In genomic region chr12:70365648-70366518, GRCh38 we compare ENCODE assay signal across 8 cellular contexts. TPM values are rescaled to one million over a fixed set of nuclear protein-coding genes. Genes with fewer than 3 reads are reported as not detected.
DNase-seq lines count a peak whose midpoint lies in the region; ATAC-seq and TF ChIP-seq lines count a peak whose summit lies in the region.

A gene with protein sequence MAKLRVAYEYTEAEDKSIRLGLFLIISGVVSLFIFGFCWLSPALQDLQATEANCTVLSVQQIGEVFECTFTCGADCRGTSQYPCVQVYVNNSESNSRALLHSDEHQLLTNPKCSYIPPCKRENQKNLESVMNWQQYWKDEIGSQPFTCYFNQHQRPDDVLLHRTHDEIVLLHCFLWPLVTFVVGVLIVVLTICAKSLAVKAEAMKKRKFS (plus strand): TSS chr12:70366290. CDS start chr12:70366735, 445 bp downstream.

- peak within 1 kb of the TSS; percentile 60 for H3K4me3 ChIP-seq in BJ (ENCODE audit: low read depth, low read length)
- H3K4me3 ChIP-seq in muscle layer of duodenum (ENCODE audit: low read depth in 1 of 2, low read length in 2 of 2): peak within 1 kb of the TSS; percentile 78 to 86

- POLR2A ChIA-PET in BJ (lab: Charles Lee): no interaction called here

- peak within 1 kb of the TSS; percentile 56 for H3K27ac Mint-ChIP-seq in stimulated activated effector memory CD8-positive, alpha-beta T cell treated with anti-CD3 and anti-CD28 coated beads, Interleukin-12 subunit alpha, Interleukin-12 subunit beta, amount 100 ng/mL, for 72 hours

- CTCF ChIA-PET in BJ (lab: Yijun Ruan, JAX): interaction anchor here (0.7 to 0.9 kb wide), 2 partner anchors 211 to 486 kb away, joined by 3 read pairs; no protein-coding TSS in a partner anchor

- peak within 1 kb of the TSS; percentile 95 for H3K4me3 Mint-ChIP-seq in stimulated activated effector memory CD8-positive, alpha-beta T cell treated with anti-CD3 and anti-CD28 coated beads, Interleukin-12 subunit alpha, Interleukin-12 subunit beta, amount 100 ng/mL, for 72 hours

- H3K36me3 ChIP-seq in BJ (ENCODE audit: control insufficient read depth, insufficient read depth, low read length): no peaks in the 10 kb centered on the region
- no peaks in the 10 kb centered on the region for H3K36me3 ChIP-seq in muscle layer of duodenum (ENCODE audit: control insufficient read depth in 1 of 2, insufficient read depth in 2 of 2, low read length in 2 of 2)

- ATAC-seq in GM19372 (IDR thresholded peaks at IDR 0.05; ENCODE audit: low read depth, unreplicated experiment) (peak; percentile 74), HG03457 (IDR thresholded peaks at IDR 0.05; ENCODE audit: unreplicated experiment) (peak; percentile 76)
- ATAC-seq in stimulated activated effector memory CD8-positive, alpha-beta T cell treated with anti-CD3 and anti-CD28 coated beads, Interleukin-12 subunit alpha, Interleukin-12 subunit beta, amount 100 ng/mL, for 72 hours: peak; percentile 91

- H3K9me3 Mint-ChIP-seq in stimulated activated effector memory CD8-positive, alpha-beta T cell treated with anti-CD3 and anti-CD28 coated beads, Interleukin-12 subunit alpha, Interleukin-12 subunit beta, amount 100 ng/mL, for 72 hours: no peaks in the 10 kb centered on the region

- peaks cover 0 to 15% of the 10 kb centered on the region in 2 donors for H3K4me1 ChIP-seq in muscle layer of duodenum (ENCODE audit: control insufficient read depth in 1 of 2, insufficient read depth in 2 of 2, low read length in 2 of 2)

- no peaks in the 10 kb centered on the region for H3K36me3 Mint-ChIP-seq in stimulated activated effector memory CD8-positive, alpha-beta T cell treated with anti-CD3 and anti-CD28 coated beads, Interleukin-12 subunit alpha, Interleukin-12 subunit beta, amount 100 ng/mL, for 72 hours

- H3K27ac ChIP-seq in muscle layer of duodenum (ENCODE audit: low read length): no peak within 1 kb of the TSS

- H3K4me1 Mint-ChIP-seq in stimulated activated effector memory CD8-positive, alpha-beta T cell treated with anti-CD3 and anti-CD28 coated beads, Interleukin-12 subunit alpha, Interleukin-12 subunit beta, amount 100 ng/mL, for 72 hours: peaks cover 19% of the 10 kb centered on the region

- DNase-seq in BJ (ENCODE audit: low read depth) (no peak), NCI-H82 (lab: John Stamatoyannopoulos, UW) (peak; percentile 80), epidermal melanocyte (ENCODE audit: insufficient read length, low spot score) (peak; percentile 30)
- peak; percentile 77 for DNase-seq in activated CD8-positive, alpha-beta memory T cell treated with anti-CD3 and anti-CD28 coated beads, Interleukin-2, amount 50 U/mL, for 4 hours
- DNase-seq in stimulated activated effector memory CD8-positive, alpha-beta T cell treated with anti-CD3 and anti-CD28 coated beads, Interleukin-12 subunit alpha, Interleukin-12 subunit beta, amount 100 ng/mL, for 72 hours (ENCODE audit: low spot score in 2 of 2): peak; percentile 63 to 85

- H3K27me3 ChIP-seq in BJ (ENCODE audit: control insufficient read depth, insufficient read depth, low read length): no peaks in the 10 kb centered on the region
- H3K27me3 ChIP-seq in muscle layer of duodenum (ENCODE audit: low read depth, low read length): peaks cover 16% of the 10 kb centered on the region

- H3K9me3 ChIP-seq in muscle layer of duodenum (ENCODE audit: control insufficient read depth in 1 of 2, low read length in 2 of 2): no peaks in the 10 kb centered on the region

- TF ChIP-seq CTCF in BJ (IDR thresholded peaks at IDR 0.05; ENCODE audit: insufficient read depth, low read depth, low read length): no peak

RNA-seq across cellular contexts. Expression of the gene that starts here (rescaled TPM):
- 1.5 and 1.7 TPM in 2 replicates for polyA plus RNA-seq in BJ (2011; rRNA removed)
- 1.5 and 1.8 TPM in 2 replicates for polyA minus RNA-seq in BJ (2011; rRNA and poly(A)+ RNA removed)
